In the genomic region with DNA sequence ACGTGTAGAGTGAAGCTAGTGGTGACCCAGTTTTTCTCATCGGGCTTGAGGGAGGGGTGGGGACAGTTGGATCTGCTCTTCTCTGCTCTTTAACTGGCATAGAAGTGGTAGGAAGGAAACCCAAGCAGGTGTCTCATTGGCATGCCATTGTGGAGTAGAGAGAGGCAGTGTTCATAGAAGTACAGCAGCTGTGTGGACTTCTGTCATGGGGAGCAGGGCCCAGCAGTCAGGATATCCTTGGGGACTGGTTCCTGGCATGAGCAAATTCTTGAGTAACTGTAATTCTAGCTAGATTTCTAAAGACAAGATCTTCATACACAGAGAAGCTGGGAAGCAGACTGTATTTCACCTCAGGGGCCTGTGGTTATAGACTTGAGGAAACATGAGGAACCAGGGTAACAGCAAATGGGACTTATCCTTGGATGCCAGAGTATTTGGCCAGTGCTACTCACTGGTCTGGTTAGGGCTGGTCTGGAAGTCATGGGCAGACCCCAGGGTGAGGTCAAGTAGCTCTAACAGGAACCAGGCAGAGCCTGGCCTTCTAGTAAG, we compare ENCODE assay signal across 17 cellular contexts.
"Had no signal": no experiment of that assay in that cellular context is flagged by ENCODE, and none has a peak within 500 bp of the region (broad histone marks: within the 10 kb centered on the region; RNA-seq: fewer than 3 reads in every experiment).

No MANE protein-coding gene starts in this region.

- H3K4me1 ChIP-seq: foreskin keratinocyte, neural progenitor cell, pancreas, tibial nerve, vagina had no signal

- H3K4me2 ChIP-seq: neural progenitor cell had no signal

- H3K36me3 ChIP-seq: neural progenitor cell, pancreas, vagina had no signal

- ATAC-seq: activated naive CD4-positive, alpha-beta T cell treated with anti-CD3 and anti-CD28 coated beads, Interleukin-2, amount 50 U/mL, for 72 hours; activated T-cell treated with anti-CD3 and anti-CD28 coated beads, Interleukin-2, amount 50 U/mL, for 4 hours; esophagus mucosa; foreskin keratinocyte; left lobe of liver had no signal

- DNase-seq: activated CD4-positive, alpha-beta memory T cell treated with anti-CD3 and anti-CD28 coated beads for 36 hours; activated CD4-positive, alpha-beta T cell treated with anti-CD3 and anti-CD28 coated beads for 1 hour; activated effector memory CD4-positive, alpha-beta T cell treated with anti-CD3 and anti-CD28 coated beads, Interleukin-2, amount 50 U/mL, for 16 hours; activated T-cell treated with anti-CD3 and anti-CD28 coated beads, Interleukin-2, amount 50 U/mL, for 4 hours; amygdala; foreskin keratinocyte; islet precursor cell; mesendoderm; pancreas; retina; small intestine had no signal

- H3K4me3 ChIP-seq: neural progenitor cell, pancreas, tibial nerve, vagina had no signal

- H3K27ac ChIP-seq: foreskin keratinocyte, neural progenitor cell, pancreas, tibial nerve, vagina had no signal

- H3K27me3 ChIP-seq: foreskin keratinocyte, neural progenitor cell, pancreas, tibial nerve, vagina had no signal

- H2AFZ ChIP-seq: neural progenitor cell had no signal

- H3K9ac ChIP-seq: neural progenitor cell had no signal

- H3K9me3 ChIP-seq: pancreas, tibial nerve, vagina had no signal
